22 cellular contexts compared by ENCODE assay signal in genomic region chr3:118811333-118811732, GRCh38.
A peak's percentile ranks its signal among the peaks of the same experiment; 100 is the strongest.
DNase-seq lines count a peak whose midpoint lies in the region; ATAC-seq and TF ChIP-seq lines count a peak whose summit lies in the region.
"Had no signal": no experiment of that assay in that cellular context is flagged by ENCODE, and none has a peak within 500 bp of the region (broad histone marks: within the 10 kb centered on the region; RNA-seq: fewer than 3 reads in every experiment).

No MANE protein-coding gene starts in this region.

- H3K9me3 Mint-ChIP-seq in activated T-helper 17 cell treated with anti-CD3 and anti-CD28 coated beads, Interleukin-2, amount 50 U/mL, for 72 hours = no peaks in the 10 kb centered on the region
- H3K9me3 Mint-ChIP-seq: CD4-positive, alpha-beta T cell had no signal

- H3K36me3 Mint-ChIP-seq in activated T-helper 17 cell treated with anti-CD3 and anti-CD28 coated beads, Interleukin-2, amount 50 U/mL, for 72 hours (ENCODE audit: low read depth) = no peaks in the 10 kb centered on the region
- H3K36me3 Mint-ChIP-seq: CD14-positive monocyte had no signal

- H3K4me3 ChIP-seq in GM12865 (ENCODE audit: low read depth, low read length) (peak overlapping the region; percentile 83), Karpas-422 (ENCODE audit: low read length) (no peak overlapping the region)
- H3K4me3 ChIP-seq: BLaER1 treated with 17β-estradiol and CSF1 and Interleukin-3, amounts not matched to agents 10 nM and 100 nM had no signal

- no peak overlapping the region for H3K27ac Mint-ChIP-seq in activated T-helper 17 cell treated with anti-CD3 and anti-CD28 coated beads, Interleukin-2, amount 50 U/mL, for 72 hours
- H3K27ac Mint-ChIP-seq: CD14-positive monocyte; CD4-positive, alpha-beta T cell; CD8-positive, alpha-beta memory T cell; HFFc6 had no signal

- no peak for TF ChIP-seq CTCF in GM12865 (IDR thresholded peaks at IDR 0.05; ENCODE audit: insufficient read depth, low read depth, low read length, missing control alignments)

- peaks cover 10% of the 10 kb centered on the region for H3K27me3 Mint-ChIP-seq in activated T-helper 17 cell treated with anti-CD3 and anti-CD28 coated beads, Interleukin-2, amount 50 U/mL, for 72 hours

- POLR2A ChIA-PET in HEK293T (lab: Yijun Ruan, JAX) = no interaction called here

- H3K36me3 ChIP-seq in Karpas-422 (ENCODE audit: insufficient read depth, low read length) = peaks cover 32% of the 10 kb centered on the region
- H3K36me3 ChIP-seq: BE2C; BLaER1 treated with 17β-estradiol and CSF1 and Interleukin-3, amounts not matched to agents 10 nM and 100 nM had no signal

- H3K9me2 ChIP-seq in Karpas-422 (replicated peaks; ENCODE audit: insufficient read depth, low read length) = no peaks in the 10 kb centered on the region

- H3K4me3 Mint-ChIP-seq in activated T-helper 17 cell treated with anti-CD3 and anti-CD28 coated beads, Interleukin-2, amount 50 U/mL, for 72 hours = peak overlapping the region; percentile 58
- H3K4me3 Mint-ChIP-seq: CD14-positive monocyte; CD8-positive, alpha-beta memory T cell had no signal

- H3K4me2 ChIP-seq in Karpas-422 (ENCODE audit: low read depth, low read length, poor library complexity, severe bottlenecking) = peak overlapping the region; percentile 81
- H3K4me2 ChIP-seq: BLaER1 treated with 17β-estradiol and CSF1 and Interleukin-3, amounts not matched to agents 10 nM and 100 nM had no signal

- peaks cover 81% of the 10 kb centered on the region for H3K4me1 ChIP-seq in Karpas-422 (ENCODE audit: low read length)
- H3K4me1 ChIP-seq: BE2C had no signal

- H3K27ac ChIP-seq in Karpas-422 (ENCODE audit: low read length) (peak overlapping the region; percentile 75), substantia nigra (ENCODE audit: low read depth, low read length, poor library complexity, severe bottlenecking) (no peak overlapping the region)
- H3K27ac ChIP-seq: 22Rv1; BLaER1 treated with 17β-estradiol and CSF1 and Interleukin-3, amounts not matched to agents 10 nM and 100 nM had no signal

- H3K9ac ChIP-seq in Karpas-422 (ENCODE audit: low read length) = no peak overlapping the region
- H3K9ac ChIP-seq: BLaER1 treated with 17β-estradiol and CSF1 and Interleukin-3, amounts not matched to agents 10 nM and 100 nM had no signal

- peaks cover 46% of the 10 kb centered on the region for H3K79me2 ChIP-seq in Karpas-422 (ENCODE audit: low read length)

- DNase-seq in GM12865 (ENCODE audit: low read depth) = no peak
- DNase-seq in Karpas-422 = no peak
- peak; percentile 8 for DNase-seq in fibroblast of peridontal ligament (ENCODE audit: extremely low read depth)
- no peak for DNase-seq in substantia nigra (lab: John Stamatoyannopoulos, UW)
- DNase-seq in occipital lobe (lab: John Stamatoyannopoulos, UW) = no peak
- DNase-seq in KG1 (lab: John Stamatoyannopoulos, UW) = no peak
- DNase-seq in HEK293T (ENCODE audit: extremely low spot score) = no peak
- DNase-seq: BE2C; CD4-positive, alpha-beta T cell; CD8-positive, alpha-beta memory T cell; DMS 273 treated with DMSO at 0.1 percent for 48 hours; DMS79; EL; GDM1; GOT3; H7; HCEC 1CT; HFFc6 had no signal

- no peaks in the 10 kb centered on the region for H3K27me3 ChIP-seq in Karpas-422 (ENCODE audit: low read length)
- H3K27me3 ChIP-seq: BE2C had no signal

- H4K20me1 ChIP-seq in Karpas-422 (ENCODE audit: insufficient read depth, low read depth, low read length) = no peaks in the 10 kb centered on the region
- H4K20me1 ChIP-seq: BLaER1 treated with 17β-estradiol and CSF1 and Interleukin-3, amounts not matched to agents 10 nM and 100 nM had no signal

- H3K4me1 Mint-ChIP-seq in activated T-helper 17 cell treated with anti-CD3 and anti-CD28 coated beads, Interleukin-2, amount 50 U/mL, for 72 hours = peaks cover 10% of the 10 kb centered on the region
- H3K4me1 Mint-ChIP-seq: CD14-positive monocyte; CD8-positive, alpha-beta memory T cell had no signal

- no peak for ATAC-seq in activated T-helper 17 cell treated with anti-CD3 and anti-CD28 coated beads, Interleukin-2, amount 50 U/mL, for 72 hours (replicated peaks)

- no peaks in the 10 kb centered on the region; the same call in 1 of the 2 replicates for H3K9me3 ChIP-seq in Karpas-422 (ENCODE audit: low read length)
- H3K9me3 ChIP-seq: BE2C had no signal

- H2AFZ ChIP-seq in Karpas-422 (ENCODE audit: low read length) = 0 out of 2 replicates have a peak overlapping the region, but pooled peaks have one; percentile 75

- CTCF ChIA-PET in HEK293T (lab: Yijun Ruan, JAX) = interaction anchor here (0.6 kb wide), 1 partner anchor 813 kb away, joined by 4 read pairs; no protein-coding TSS in a partner anchor

TF ChIP-seq in HEK293T, 16 proteins besides CTCF, POLR2A, EP300 and RAD21:
- TF ChIP-seq CTBP1 (IDR thresholded peaks at IDR 0.05; ENCODE audit: borderline replicate concordance) = no peak
- no peak for TF ChIP-seq HDGF (IDR thresholded peaks at IDR 0.05; ENCODE audit: borderline replicate concordance)
- no peak for TF ChIP-seq L3MBTL2 (conservative IDR thresholded peaks at IDR 0.05)
- TF ChIP-seq FOXA1 (IDR thresholded peaks at IDR 0.05) = no peak
- TF ChIP-seq TARDBP (IDR thresholded peaks at IDR 0.05) = no peak
- no peak for TF ChIP-seq SP1 (IDR thresholded peaks at IDR 0.05)
- no peak for TF ChIP-seq ARNT (IDR thresholded peaks at IDR 0.05)
- no peak for TF ChIP-seq ELF4 (IDR thresholded peaks at IDR 0.05)
- no peak for TF ChIP-seq SUZ12 (IDR thresholded peaks at IDR 0.05)
- TF ChIP-seq LEF1 (IDR thresholded peaks at IDR 0.05; ENCODE audit: borderline replicate concordance) = no peak
- no peak for TF ChIP-seq ZNF384 (IDR thresholded peaks at IDR 0.05)
- no peak for TF ChIP-seq FOXK2 (IDR thresholded peaks at IDR 0.05)
- TF ChIP-seq BHLHE40 (IDR thresholded peaks at IDR 0.05; ENCODE audit: borderline replicate concordance) = no peak
- TF ChIP-seq, protein P1, sequence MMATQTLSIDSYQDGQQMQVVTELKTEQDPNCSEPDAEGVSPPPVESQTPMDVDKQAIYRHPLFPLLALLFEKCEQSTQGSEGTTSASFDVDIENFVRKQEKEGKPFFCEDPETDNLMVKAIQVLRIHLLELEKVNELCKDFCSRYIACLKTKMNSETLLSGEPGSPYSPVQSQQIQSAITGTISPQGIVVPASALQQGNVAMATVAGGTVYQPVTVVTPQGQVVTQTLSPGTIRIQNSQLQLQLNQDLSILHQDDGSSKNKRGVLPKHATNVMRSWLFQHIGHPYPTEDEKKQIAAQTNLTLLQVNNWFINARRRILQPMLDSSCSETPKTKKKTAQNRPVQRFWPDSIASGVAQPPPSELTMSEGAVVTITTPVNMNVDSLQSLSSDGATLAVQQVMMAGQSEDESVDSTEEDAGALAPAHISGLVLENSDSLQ (IDR thresholded peaks at IDR 0.05) = no peak
- TF ChIP-seq FOXM1 (IDR thresholded peaks at IDR 0.05; ENCODE audit: borderline replicate concordance) = no peak
- no peak for TF ChIP-seq NFRKB (IDR thresholded peaks at IDR 0.05)
TF ChIP-seq in HEK293T: peak in this region for 0.
